Comparison of ENCODE assay signal across 2 cellular contexts in the genomic region with DNA sequence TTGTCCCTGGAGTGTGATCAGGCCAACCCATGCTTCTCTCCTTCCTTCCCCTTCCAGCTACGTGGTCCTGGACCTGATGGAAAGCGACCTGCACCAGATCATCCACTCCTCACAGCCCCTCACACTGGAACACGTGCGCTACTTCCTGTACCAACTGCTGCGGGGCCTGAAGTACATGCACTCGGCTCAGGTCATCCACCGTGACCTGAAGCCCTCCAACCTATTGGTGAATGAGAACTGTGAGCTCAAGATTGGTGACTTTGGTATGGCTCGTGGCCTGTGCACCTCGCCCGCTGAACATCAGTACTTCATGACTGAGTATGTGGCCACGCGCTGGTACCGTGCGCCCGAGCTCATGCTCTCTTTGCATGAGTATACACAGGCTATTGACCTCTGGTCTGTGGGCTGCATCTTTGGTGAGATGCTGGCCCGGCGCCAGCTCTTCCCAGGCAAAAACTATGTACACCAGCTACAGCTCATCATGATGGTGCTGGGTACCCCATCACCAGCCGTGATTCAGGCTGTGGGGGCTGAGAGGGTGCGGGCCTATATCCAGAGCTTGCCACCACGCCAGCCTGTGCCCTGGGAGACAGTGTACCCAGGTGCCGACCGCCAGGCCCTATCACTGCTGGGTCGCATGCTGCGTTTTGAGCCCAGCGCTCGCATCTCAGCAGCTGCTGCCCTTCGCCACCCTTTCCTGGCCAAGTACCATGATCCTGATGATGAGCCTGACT.
TF ChIP-seq lines count a peak whose summit lies in the region.

No MANE protein-coding gene starts in this region.

TF ChIP-seq in SK-N-SH, 30 proteins besides CTCF, POLR2A, EP300 and RAD21:
- no peak for TF ChIP-seq RXRA (IDR thresholded peaks at IDR 0.05; ENCODE audit: borderline replicate concordance, low read depth)
- no peak for TF ChIP-seq USF2 (IDR thresholded peaks at IDR 0.05; ENCODE audit: borderline replicate concordance, low read depth, low read length)
- TF ChIP-seq REST (IDR thresholded peaks at IDR 0.05; ENCODE audit: low read depth, low read length) = no peak
- no peak for TF ChIP-seq TEAD4 (IDR thresholded peaks at IDR 0.05; ENCODE audit: borderline replicate concordance, insufficient read depth)
- TF ChIP-seq TAF1 (IDR thresholded peaks at IDR 0.05; ENCODE audit: borderline replicate concordance, low read depth, low read length) = no peak
- TF ChIP-seq GATA2 (CRISPR knock-in tag; IDR thresholded peaks at IDR 0.05) = no peak
- no peak for TF ChIP-seq SMC3 (IDR thresholded peaks at IDR 0.05; ENCODE audit: low read depth, low read length)
- no peak for TF ChIP-seq EZH2phosphoT487 (IDR thresholded peaks at IDR 0.05; ENCODE audit: borderline replicate concordance, low read depth)
- TF ChIP-seq MXI1 (IDR thresholded peaks at IDR 0.05; ENCODE audit: low read depth, low read length) = no peak
- TF ChIP-seq FOSL2 (IDR thresholded peaks at IDR 0.05; ENCODE audit: borderline replicate concordance, low read depth) = no peak
- TF ChIP-seq MEF2A (IDR thresholded peaks at IDR 0.05; ENCODE audit: borderline replicate concordance, low read depth) = no peak
- TF ChIP-seq, protein P1, sequence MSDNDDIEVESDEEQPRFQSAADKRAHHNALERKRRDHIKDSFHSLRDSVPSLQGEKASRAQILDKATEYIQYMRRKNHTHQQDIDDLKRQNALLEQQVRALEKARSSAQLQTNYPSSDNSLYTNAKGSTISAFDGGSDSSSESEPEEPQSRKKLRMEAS (IDR thresholded peaks at IDR 0.05; ENCODE audit: low read depth) = no peak
- TF ChIP-seq, protein P2, sequence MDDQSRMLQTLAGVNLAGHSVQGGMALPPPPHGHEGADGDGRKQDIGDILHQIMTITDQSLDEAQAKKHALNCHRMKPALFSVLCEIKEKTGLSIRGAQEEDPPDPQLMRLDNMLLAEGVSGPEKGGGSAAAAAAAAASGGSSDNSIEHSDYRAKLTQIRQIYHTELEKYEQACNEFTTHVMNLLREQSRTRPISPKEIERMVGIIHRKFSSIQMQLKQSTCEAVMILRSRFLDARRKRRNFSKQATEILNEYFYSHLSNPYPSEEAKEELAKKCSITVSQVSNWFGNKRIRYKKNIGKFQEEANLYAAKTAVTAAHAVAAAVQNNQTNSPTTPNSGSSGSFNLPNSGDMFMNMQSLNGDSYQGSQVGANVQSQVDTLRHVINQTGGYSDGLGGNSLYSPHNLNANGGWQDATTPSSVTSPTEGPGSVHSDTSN (IDR thresholded peaks at IDR 0.05) = no peak
- TF ChIP-seq POLR2AphosphoS5 (IDR thresholded peaks at IDR 0.05; ENCODE audit: low read depth, low read length) = no peak
- TF ChIP-seq SIN3A (IDR thresholded peaks at IDR 0.05; ENCODE audit: borderline replicate concordance, low read depth, low read length) = no peak
- no peak for TF ChIP-seq RCOR1 (IDR thresholded peaks at IDR 0.05; ENCODE audit: low read length)
- no peak for TF ChIP-seq ELF1 (IDR thresholded peaks at IDR 0.05)
- TF ChIP-seq CHD2 (IDR thresholded peaks at IDR 0.05; ENCODE audit: low read length, partially characterized antibody) = no peak
- no peak for TF ChIP-seq YY1 (IDR thresholded peaks at IDR 0.05; ENCODE audit: low read depth)
- TF ChIP-seq FOXM1 (IDR thresholded peaks at IDR 0.05; ENCODE audit: low read depth) = no peak

TF ChIP-seq in SK-N-SH treated with all-trans-retinoic acid at 6 μM for 48 hours, 23 proteins besides CTCF, POLR2A, EP300 and RAD21:
- TF ChIP-seq ZNF8 (CRISPR knock-in tag; IDR thresholded peaks at IDR 0.05) (no peak), CREB5 (CRISPR knock-in tag; IDR thresholded peaks at IDR 0.05; ENCODE audit: low read depth) (no peak), TCF4 (CRISPR knock-in tag; IDR thresholded peaks at IDR 0.05; ENCODE audit: borderline replicate concordance) (no peak), PATZ1 (CRISPR knock-in tag; IDR thresholded peaks at IDR 0.05; ENCODE audit: borderline replicate concordance) (no peak), TOX (CRISPR knock-in tag; IDR thresholded peaks at IDR 0.05; ENCODE audit: borderline replicate concordance) (no peak), ARNTL (CRISPR knock-in tag; IDR thresholded peaks at IDR 0.05; ENCODE audit: borderline replicate concordance, low read depth) (no peak), ZNF70 (CRISPR knock-in tag; IDR thresholded peaks at IDR 0.05) (no peak), ZFP3 (CRISPR knock-in tag; IDR thresholded peaks at IDR 0.05) (no peak), GLIS3 (CRISPR knock-in tag; IDR thresholded peaks at IDR 0.05) (no peak), ZNF565 (CRISPR knock-in tag; conservative IDR thresholded peaks at IDR 0.05; ENCODE audit: low read depth) (no peak), CSDC2 (CRISPR knock-in tag; IDR thresholded peaks at IDR 0.05) (no peak)
- TF ChIP-seq, protein P3, sequence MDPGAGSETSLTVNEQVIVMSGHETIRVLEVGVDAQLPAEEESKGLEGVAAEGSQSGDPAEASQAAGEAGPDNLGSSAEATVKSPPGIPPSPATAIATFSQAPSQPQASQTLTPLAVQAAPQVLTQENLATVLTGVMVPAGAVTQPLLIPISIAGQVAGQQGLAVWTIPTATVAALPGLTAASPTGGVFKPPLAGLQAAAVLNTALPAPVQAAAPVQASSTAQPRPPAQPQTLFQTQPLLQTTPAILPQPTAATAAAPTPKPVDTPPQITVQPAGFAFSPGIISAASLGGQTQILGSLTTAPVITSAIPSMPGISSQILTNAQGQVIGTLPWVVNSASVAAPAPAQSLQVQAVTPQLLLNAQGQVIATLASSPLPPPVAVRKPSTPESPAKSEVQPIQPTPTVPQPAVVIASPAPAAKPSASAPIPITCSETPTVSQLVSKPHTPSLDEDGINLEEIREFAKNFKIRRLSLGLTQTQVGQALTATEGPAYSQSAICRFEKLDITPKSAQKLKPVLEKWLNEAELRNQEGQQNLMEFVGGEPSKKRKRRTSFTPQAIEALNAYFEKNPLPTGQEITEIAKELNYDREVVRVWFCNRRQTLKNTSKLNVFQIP (CRISPR knock-in tag; IDR thresholded peaks at IDR 0.05; ENCODE audit: borderline replicate concordance, low read depth) = no peak
- TF ChIP-seq, protein P4, sequence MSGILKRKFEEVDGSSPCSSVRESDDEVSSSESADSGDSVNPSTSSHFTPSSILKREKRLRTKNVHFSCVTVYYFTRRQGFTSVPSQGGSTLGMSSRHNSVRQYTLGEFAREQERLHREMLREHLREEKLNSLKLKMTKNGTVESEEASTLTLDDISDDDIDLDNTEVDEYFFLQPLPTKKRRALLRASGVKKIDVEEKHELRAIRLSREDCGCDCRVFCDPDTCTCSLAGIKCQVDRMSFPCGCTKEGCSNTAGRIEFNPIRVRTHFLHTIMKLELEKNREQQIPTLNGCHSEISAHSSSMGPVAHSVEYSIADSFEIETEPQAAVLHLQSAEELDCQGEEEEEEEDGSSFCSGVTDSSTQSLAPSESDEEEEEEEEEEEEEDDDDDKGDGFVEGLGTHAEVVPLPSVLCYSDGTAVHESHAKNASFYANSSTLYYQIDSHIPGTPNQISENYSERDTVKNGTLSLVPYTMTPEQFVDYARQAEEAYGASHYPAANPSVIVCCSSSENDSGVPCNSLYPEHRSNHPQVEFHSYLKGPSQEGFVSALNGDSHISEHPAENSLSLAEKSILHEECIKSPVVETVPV (CRISPR knock-in tag; IDR thresholded peaks at IDR 0.05) = no peak
